Comparison of ENCODE assay signal across 27 cellular contexts in the genomic region with DNA sequence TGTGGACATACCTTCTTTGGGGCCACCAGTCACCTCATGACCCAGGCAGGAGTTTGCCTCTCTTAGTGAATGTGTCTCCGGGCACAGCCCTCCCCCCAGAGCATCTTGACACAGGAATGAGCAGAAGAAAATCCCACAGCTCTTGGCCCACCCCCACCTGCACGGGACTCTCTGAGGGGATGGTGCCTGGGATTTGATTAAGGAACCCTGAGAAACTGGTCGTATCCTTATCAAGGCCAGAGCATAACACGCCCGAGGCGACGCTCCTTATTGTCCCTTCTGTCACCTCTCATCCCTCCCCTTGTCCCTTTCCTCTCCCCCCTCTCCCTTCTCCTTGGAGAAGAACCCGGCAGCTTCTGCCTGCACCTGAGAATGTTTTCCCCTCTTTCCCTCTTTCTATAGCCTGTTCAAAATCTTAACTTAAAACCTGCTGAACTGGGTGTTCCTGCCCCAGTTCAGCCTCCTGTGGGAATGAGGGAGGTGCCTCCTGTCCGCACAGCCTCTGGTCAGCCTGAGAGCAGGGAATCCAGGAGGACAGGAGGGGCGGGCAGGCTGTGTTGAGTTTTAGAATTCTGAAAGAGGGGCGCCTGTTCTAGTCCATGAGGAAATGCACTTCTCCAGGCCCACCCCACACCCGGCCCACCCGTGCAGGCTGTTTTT.
A peak's percentile ranks its signal among the peaks of the same experiment; 100 is the strongest.
DNase-seq lines count a peak whose midpoint lies in the region; ATAC-seq and TF ChIP-seq lines count a peak whose summit lies in the region.
"Had no signal": no experiment of that assay in that cellular context is flagged by ENCODE, and none has a peak within 500 bp of the region (broad histone marks: within the 10 kb centered on the region; RNA-seq: fewer than 3 reads in every experiment).

No MANE protein-coding gene starts in this region.

- H3K27ac Mint-ChIP-seq in activated naive CD8-positive, alpha-beta T cell treated with anti-CD3 and anti-CD28 coated beads, Interleukin-2, amount 10 ng/mL, durations not matched to agents 7 days and 5 days = peak overlapping the region; percentile 40
- H3K27ac Mint-ChIP-seq in activated naive CD8-positive, alpha-beta T cell treated with anti-CD3 and anti-CD28 coated beads for 36 hours = no peak overlapping the region
- peak overlapping the region; percentile 26; the same call in 1 of the 2 replicates for H3K27ac Mint-ChIP-seq in WTC11
- H3K27ac Mint-ChIP-seq: T-helper 2 cell treated with Interferon-gamma antibody and Interleukin-4, amounts not matched to agents 5 μg/mL and 100 μg/mL, for 36 hours had no signal

- peaks cover 64% of the 10 kb centered on the region for H3K79me2 ChIP-seq in smooth muscle cell (ENCODE audit: low read depth)

- H3K4me1 ChIP-seq in smooth muscle cell (ENCODE audit: low read depth) = peaks cover 45% of the 10 kb centered on the region

- no peak for DNase-seq in activated naive CD8-positive, alpha-beta T cell treated with anti-CD3 and anti-CD28 coated beads, Interleukin-2, amount 10 ng/mL, durations not matched to agents 7 days and 5 days
- no peak for DNase-seq in activated naive CD8-positive, alpha-beta T cell treated with anti-CD3 and anti-CD28 coated beads for 36 hours
- DNase-seq in WTC11 (ENCODE audit: low spot score) (no peak), islet precursor cell (peak; percentile 70), smooth muscle cell (lab: John Stamatoyannopoulos, UW; ENCODE audit: unreplicated experiment) (no peak), T-helper 1 cell (no peak)
- DNase-seq in NK-92 treated with Interleukin-12 subunit alpha and Interleukin-12 subunit beta, amount 100 ng/mL, for 24 hours (lab: John Stamatoyannopoulos, UW) = no peak
- DNase-seq: 8988T; activated CD4-positive, alpha-beta T cell treated with anti-CD3 and anti-CD28 coated beads for 48 hours; activated effector memory CD4-positive, alpha-beta T cell treated with Interleukin-2 at 50 U/mL for 16 hours; CD4-positive, CD25-positive, alpha-beta regulatory T cell; central memory CD4-positive, alpha-beta T cell; cortex of kidney; foreskin melanocyte; heart right ventricle; kidney; natural killer cell; NCI-H1417; NCI-H2081 treated with DMSO at 0.1 percent for 48 hours; NCI-H446 treated with DMSO at 0.1 percent for 48 hours; NCI-H774; pancreas; retina; SIG-M5; stimulated activated naive CD4-positive, alpha-beta T cell had no signal

- H3K36me3 ChIP-seq in smooth muscle cell (ENCODE audit: low read depth) = no peaks in the 10 kb centered on the region
- H3K36me3 ChIP-seq: pancreas had no signal

- peaks cover 12% of the 10 kb centered on the region for H3K36me3 Mint-ChIP-seq in activated naive CD8-positive, alpha-beta T cell treated with anti-CD3 and anti-CD28 coated beads, Interleukin-2, amount 10 ng/mL, durations not matched to agents 7 days and 5 days
- H3K36me3 Mint-ChIP-seq in activated naive CD8-positive, alpha-beta T cell treated with anti-CD3 and anti-CD28 coated beads for 36 hours = no peaks in the 10 kb centered on the region
- H3K36me3 Mint-ChIP-seq in WTC11 = no peaks in the 10 kb centered on the region
- H3K36me3 Mint-ChIP-seq: natural killer cell had no signal

- no peak overlapping the region for H3K9ac ChIP-seq in smooth muscle cell (ENCODE audit: low read depth)

- no peak for ATAC-seq in activated naive CD8-positive, alpha-beta T cell treated with anti-CD3 and anti-CD28 coated beads, Interleukin-2, amount 10 ng/mL, durations not matched to agents 7 days and 5 days (ENCODE audit: low read depth)
- ATAC-seq in WTC11 (no peak), GM19455 (IDR thresholded peaks at IDR 0.05; ENCODE audit: unreplicated experiment) (no peak)
- ATAC-seq: natural killer cell, pancreas had no signal

- H3K9me3 Mint-ChIP-seq in activated naive CD8-positive, alpha-beta T cell treated with anti-CD3 and anti-CD28 coated beads, Interleukin-2, amount 10 ng/mL, durations not matched to agents 7 days and 5 days = no peaks in the 10 kb centered on the region
- no peaks in the 10 kb centered on the region for H3K9me3 Mint-ChIP-seq in activated naive CD8-positive, alpha-beta T cell treated with anti-CD3 and anti-CD28 coated beads for 36 hours
- no peaks in the 10 kb centered on the region for H3K9me3 Mint-ChIP-seq in WTC11
- H3K9me3 Mint-ChIP-seq: CD4-positive, CD25-positive, alpha-beta regulatory T cell; natural killer cell; T-helper 2 cell treated with Interferon-gamma antibody and Interleukin-4, amounts not matched to agents 5 μg/mL and 100 μg/mL, for 36 hours had no signal

- no peak overlapping the region for H3K4me3 ChIP-seq in smooth muscle cell
- H3K4me3 ChIP-seq: heart right ventricle, pancreas had no signal

- CTCF ChIA-PET in WTC11 (lab: Charles Lee) = no interaction called here

- no peak overlapping the region for H2AFZ ChIP-seq in smooth muscle cell (ENCODE audit: low read depth)

- H3F3A ChIP-seq in smooth muscle cell (ENCODE audit: low read depth) = peaks cover 11% of the 10 kb centered on the region

- H4K20me1 ChIP-seq in smooth muscle cell (ENCODE audit: low read depth) = peaks cover 34% of the 10 kb centered on the region

- peak overlapping the region; percentile 28 for H3K4me2 ChIP-seq in smooth muscle cell

- H3K9me3 ChIP-seq in smooth muscle cell (replicated peaks; ENCODE audit: low read depth) = no peaks in the 10 kb centered on the region
- H3K9me3 ChIP-seq: heart right ventricle, pancreas had no signal

- peak overlapping the region; percentile 54 for H3K27ac ChIP-seq in smooth muscle cell (ENCODE audit: low read depth)
- H3K27ac ChIP-seq: pancreas had no signal

- H3K4me3 Mint-ChIP-seq in activated naive CD8-positive, alpha-beta T cell treated with anti-CD3 and anti-CD28 coated beads, Interleukin-2, amount 10 ng/mL, durations not matched to agents 7 days and 5 days = no peak overlapping the region
- H3K4me3 Mint-ChIP-seq in activated naive CD8-positive, alpha-beta T cell treated with anti-CD3 and anti-CD28 coated beads for 36 hours = no peak overlapping the region
- no peak overlapping the region for H3K4me3 Mint-ChIP-seq in WTC11
- H3K4me3 Mint-ChIP-seq: CD4-positive, CD25-positive, alpha-beta regulatory T cell; natural killer cell; T-helper 2 cell treated with Interferon-gamma antibody and Interleukin-4, amounts not matched to agents 5 μg/mL and 100 μg/mL, for 36 hours had no signal

- POLR2A ChIA-PET in activated naive CD8-positive, alpha-beta T cell treated with anti-CD3 and anti-CD28 coated beads, Interleukin-2, amount 10 ng/mL, durations not matched to agents 7 days and 5 days (lab: Charles Lee) = no interaction called here
- POLR2A ChIA-PET in WTC11 (lab: Charles Lee) = no interaction called here

- no peak for TF ChIP-seq CTCF in WTC11 (IDR thresholded peaks at IDR 0.05)
- TF ChIP-seq CTCF in smooth muscle cell (IDR thresholded peaks at IDR 0.05; ENCODE audit: borderline replicate concordance, insufficient read depth, poor library complexity, severe bottlenecking) = no peak

- peaks cover 26% of the 10 kb centered on the region for H3K4me1 Mint-ChIP-seq in activated naive CD8-positive, alpha-beta T cell treated with anti-CD3 and anti-CD28 coated beads, Interleukin-2, amount 10 ng/mL, durations not matched to agents 7 days and 5 days
- peaks cover 27% of the 10 kb centered on the region for H3K4me1 Mint-ChIP-seq in activated naive CD8-positive, alpha-beta T cell treated with anti-CD3 and anti-CD28 coated beads for 36 hours
- H3K4me1 Mint-ChIP-seq in WTC11 = peaks cover 42% of the 10 kb centered on the region

- no peaks in the 10 kb centered on the region for H3K27me3 ChIP-seq in smooth muscle cell (ENCODE audit: low read depth)
- H3K27me3 ChIP-seq: heart right ventricle, pancreas had no signal

- 59% methylated on average over 13 of the region's 13 CpGs for WGBS in smooth muscle cell (ENCODE audit: low lambda C conversion rate)

- H3K27me3 Mint-ChIP-seq in activated naive CD8-positive, alpha-beta T cell treated with anti-CD3 and anti-CD28 coated beads, Interleukin-2, amount 10 ng/mL, durations not matched to agents 7 days and 5 days = no peaks in the 10 kb centered on the region
- H3K27me3 Mint-ChIP-seq in activated naive CD8-positive, alpha-beta T cell treated with anti-CD3 and anti-CD28 coated beads for 36 hours = no peaks in the 10 kb centered on the region
- H3K27me3 Mint-ChIP-seq in WTC11 (ENCODE audit: low read depth) = no peaks in the 10 kb centered on the region; the same call in 1 of the 2 replicates
- H3K27me3 Mint-ChIP-seq: CD4-positive, CD25-positive, alpha-beta regulatory T cell had no signal

TF ChIP-seq in WTC11, 78 proteins besides CTCF, POLR2A, EP300 and RAD21 (continues in another document):
- TF ChIP-seq EMX1 (CRISPR knock-in tag; IDR thresholded peaks at IDR 0.05) = no peak
- TF ChIP-seq, protein P1, sequence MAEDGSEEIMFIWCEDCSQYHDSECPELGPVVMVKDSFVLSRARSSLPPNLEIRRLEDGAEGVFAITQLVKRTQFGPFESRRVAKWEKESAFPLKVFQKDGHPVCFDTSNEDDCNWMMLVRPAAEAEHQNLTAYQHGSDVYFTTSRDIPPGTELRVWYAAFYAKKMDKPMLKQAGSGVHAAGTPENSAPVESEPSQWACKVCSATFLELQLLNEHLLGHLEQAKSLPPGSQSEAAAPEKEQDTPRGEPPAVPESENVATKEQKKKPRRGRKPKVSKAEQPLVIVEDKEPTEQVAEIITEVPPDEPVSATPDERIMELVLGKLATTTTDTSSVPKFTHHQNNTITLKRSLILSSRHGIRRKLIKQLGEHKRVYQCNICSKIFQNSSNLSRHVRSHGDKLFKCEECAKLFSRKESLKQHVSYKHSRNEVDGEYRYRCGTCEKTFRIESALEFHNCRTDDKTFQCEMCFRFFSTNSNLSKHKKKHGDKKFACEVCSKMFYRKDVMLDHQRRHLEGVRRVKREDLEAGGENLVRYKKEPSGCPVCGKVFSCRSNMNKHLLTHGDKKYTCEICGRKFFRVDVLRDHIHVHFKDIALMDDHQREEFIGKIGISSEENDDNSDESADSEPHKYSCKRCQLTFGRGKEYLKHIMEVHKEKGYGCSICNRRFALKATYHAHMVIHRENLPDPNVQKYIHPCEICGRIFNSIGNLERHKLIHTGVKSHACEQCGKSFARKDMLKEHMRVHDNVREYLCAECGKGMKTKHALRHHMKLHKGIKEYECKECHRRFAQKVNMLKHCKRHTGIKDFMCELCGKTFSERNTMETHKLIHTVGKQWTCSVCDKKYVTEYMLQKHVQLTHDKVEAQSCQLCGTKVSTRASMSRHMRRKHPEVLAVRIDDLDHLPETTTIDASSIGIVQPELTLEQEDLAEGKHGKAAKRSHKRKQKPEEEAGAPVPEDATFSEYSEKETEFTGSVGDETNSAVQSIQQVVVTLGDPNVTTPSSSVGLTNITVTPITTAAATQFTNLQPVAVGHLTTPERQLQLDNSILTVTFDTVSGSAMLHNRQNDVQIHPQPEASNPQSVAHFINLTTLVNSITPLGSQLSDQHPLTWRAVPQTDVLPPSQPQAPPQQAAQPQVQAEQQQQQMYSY (CRISPR knock-in tag; IDR thresholded peaks at IDR 0.05) = no peak
